8 cellular contexts compared by ENCODE assay signal in genomic region chr4:169823685-169824084, GRCh38.
DNase-seq lines count a peak whose midpoint lies in the region; ATAC-seq, FAIRE-seq and TF ChIP-seq lines count a peak whose summit lies in the region.

No MANE protein-coding gene starts in this region.

- no peak overlapping the region for H3K9ac ChIP-seq in keratinocyte (ENCODE audit: control insufficient read depth, extremely low read depth, insufficient read depth, low read length)

- POLR2A ChIA-PET in activated CD8-positive, alpha-beta T cell treated with anti-CD3 and anti-CD28 coated beads for 36 hours (lab: Charles Lee) = no interaction called here

- dilution Hi-C loops in keratinocyte (cut with MboI; ENCODE audit: extremely low pct_ligation_motif_present, low sequenced_read_pairs) = loop anchor here (25.0 kb wide), 1 partner anchor 214 kb away; the partner anchor contains the start of gene MFAP3L

- no peak overlapping the region for H3K4me3 ChIP-seq in keratinocyte (ENCODE audit: control insufficient read depth in 2 of 3, extremely low read depth in 1 of 3, insufficient read depth in 2 of 3, low read depth in 1 of 3, low read length in 3 of 3)

- peaks cover 9% of the 10 kb centered on the region for H3K4me1 Mint-ChIP-seq in activated CD8-positive, alpha-beta T cell treated with anti-CD3 and anti-CD28 coated beads for 36 hours (ENCODE audit: low read depth)

- TF ChIP-seq CTCF in AG09319 (IDR thresholded peaks at IDR 0.05; ENCODE audit: low read depth, low read length) (no peak), keratinocyte (optimal IDR thresholded peaks at IDR 0.05 in 1 of 3, IDR thresholded peaks at IDR 0.05 in 1 of 3, conservative IDR thresholded peaks at IDR 0.05 in 1 of 3; ENCODE audit: extremely low read depth in 1 of 3, insufficient read depth in 2 of 3, low read length in 3 of 3) (no peak)
- TF ChIP-seq CTCF in activated CD8-positive, alpha-beta T cell treated with anti-CD3 and anti-CD28 coated beads for 36 hours (IDR thresholded peaks at IDR 0.05) = no peak

- no peak overlapping the region for H3K4me2 ChIP-seq in keratinocyte (ENCODE audit: control insufficient read depth, extremely low read depth, insufficient read depth, low read depth, low read length)

- no peak overlapping the region for H3K27ac Mint-ChIP-seq in activated CD8-positive, alpha-beta T cell treated with anti-CD3 and anti-CD28 coated beads for 36 hours

- no peaks in the 10 kb centered on the region for H3K27me3 ChIP-seq in keratinocyte (ENCODE audit: control insufficient read depth, extremely low read depth, insufficient read depth, low read length)

- no peaks in the 10 kb centered on the region for H3K9me3 Mint-ChIP-seq in activated CD8-positive, alpha-beta T cell treated with anti-CD3 and anti-CD28 coated beads for 36 hours

- no peaks in the 10 kb centered on the region for H3K4me1 ChIP-seq in keratinocyte (ENCODE audit: control insufficient read depth, extremely low read depth, insufficient read depth, low read length)

- peaks cover 1% of the 10 kb centered on the region for H3K27me3 Mint-ChIP-seq in activated CD8-positive, alpha-beta T cell treated with anti-CD3 and anti-CD28 coated beads for 36 hours

- no peaks in the 10 kb centered on the region for H3K79me2 ChIP-seq in keratinocyte (ENCODE audit: control insufficient read depth, insufficient read depth, low read length)

- DNase-seq in AG09319 (ENCODE audit: extremely low read depth, low read depth) (peak; percentile 1), HT1080 (ENCODE audit: low read depth) (peak; percentile 60), keratinocyte (ENCODE audit: low read depth, low spot score) (no peak), NCI-H446 treated with DMSO at 0.1 percent for 48 hours (lab: John Stamatoyannopoulos, UW) (no peak), activated gamma-delta T cell treated with Interleukin-2 at 50 U/mL for 16 hours (no peak)
- peak; percentile 38 for DNase-seq in activated CD8-positive, alpha-beta T cell treated with anti-CD3 and anti-CD28 coated beads for 36 hours
- no peak for DNase-seq in activated CD4-positive, CD25-positive, alpha-beta regulatory T cell (lab: John Stamatoyannopoulos, UW)

- peak; percentile 34 for FAIRE-seq in keratinocyte (lab: Jason Lieb, UNC)

- H4K20me1 ChIP-seq in keratinocyte (ENCODE audit: control insufficient read depth, extremely low read depth, insufficient read depth, low read length) = no peaks in the 10 kb centered on the region

- CTCF ChIA-PET in activated CD8-positive, alpha-beta T cell treated with anti-CD3 and anti-CD28 coated beads for 36 hours (lab: Charles Lee) = interaction anchor here (0.9 to 1.1 kb wide), 3 partner anchors 10 to 24 kb away, joined by 3 to 7 read pairs (median 4); no protein-coding TSS in a partner anchor

- no peak for ATAC-seq in activated CD8-positive, alpha-beta T cell treated with anti-CD3 and anti-CD28 coated beads for 36 hours
- no peak for ATAC-seq in GM19351 (IDR thresholded peaks at IDR 0.05; ENCODE audit: unreplicated experiment)

- intact Hi-C loops in activated CD8-positive, alpha-beta T cell treated with anti-CD3 and anti-CD28 coated beads for 36 hours (cut with micrococcal nuclease) = no loop called here

- H3K9me1 ChIP-seq in keratinocyte (ENCODE audit: control insufficient read depth, extremely low read depth, insufficient read depth, low read length) = no peaks in the 10 kb centered on the region

- H3K36me3 Mint-ChIP-seq in activated CD8-positive, alpha-beta T cell treated with anti-CD3 and anti-CD28 coated beads for 36 hours (ENCODE audit: low read depth) = no peaks in the 10 kb centered on the region

- H3K9me3 ChIP-seq in keratinocyte (ENCODE audit: control insufficient read depth, low read depth, low read length) = no peaks in the 10 kb centered on the region

- H3K36me3 ChIP-seq in keratinocyte (ENCODE audit: control insufficient read depth in 2 of 2, extremely low read depth in 1 of 2, insufficient read depth in 2 of 2, low read length in 2 of 2) = no peaks in the 10 kb centered on the region

- H3K4me3 Mint-ChIP-seq in activated CD8-positive, alpha-beta T cell treated with anti-CD3 and anti-CD28 coated beads for 36 hours = no peak overlapping the region

- no peak overlapping the region for H2AFZ ChIP-seq in keratinocyte (ENCODE audit: control insufficient read depth, low read length)

- H3K27ac ChIP-seq in keratinocyte (ENCODE audit: control insufficient read depth, insufficient read depth, low read length) = no peak overlapping the region

Comparison
In these comparisons a context has a peak if more than half of its experiments do, and no peak if none do; other contexts are left out.
1. DNase-seq: peak in AG09319 (single experiment), HT1080 (single experiment) and activated CD8-positive, alpha-beta T cell treated with anti-CD3 and anti-CD28 coated beads for 36 hours (single experiment); none in keratinocyte (single experiment), activated CD4-positive, CD25-positive, alpha-beta regulatory T cell (0 of 4), NCI-H446 treated with DMSO at 0.1 percent for 48 hours (single experiment) and activated gamma-delta T cell treated with Interleukin-2 at 50 U/mL for 16 hours (single experiment).